21 cellular contexts compared by ENCODE assay signal in genomic region chr16:56448005-56448404, GRCh38. TPM values are rescaled to one million over a fixed set of nuclear protein-coding genes. Genes with fewer than 3 reads are reported as not detected.
DNase-seq lines count a peak whose midpoint lies in the region; ATAC-seq and TF ChIP-seq lines count a peak whose summit lies in the region.
"Had no signal": no experiment of that assay in that cellular context is flagged by ENCODE, and none has a peak within 500 bp of the region (broad histone marks: within the 10 kb centered on the region; RNA-seq: fewer than 3 reads in every experiment).

No MANE protein-coding gene starts in this region.

- peaks cover 9% of the 10 kb centered on the region; the same call in 1 of the 2 replicates for H4K20me1 ChIP-seq in MM.1S (ENCODE audit: insufficient read depth, low read length)

- POLR2A ChIA-PET in activated CD4-positive, alpha-beta T cell treated with anti-CD3 and anti-CD28 coated beads for 36 hours (lab: Charles Lee): interaction anchor here (0.8 to 1.3 kb wide), 3 partner anchors 9 to 24 kb away, joined by 3 read pairs; no protein-coding TSS in a partner anchor

- ATAC-seq in activated CD4-positive, alpha-beta T cell treated with anti-CD3 and anti-CD28 coated beads for 36 hours: no peak
- no peak for ATAC-seq in activated T-helper 17 cell treated with anti-CD3 and anti-CD28 coated beads, Interleukin-2, amount 50 U/mL, for 72 hours (replicated peaks)
- ATAC-seq: esophagus mucosa, left colon had no signal

- DNase-seq in activated CD4-positive, alpha-beta T cell treated with anti-CD3 and anti-CD28 coated beads for 36 hours: no peak
- no peak for DNase-seq in activated CD4-positive, alpha-beta T cell treated with anti-CD3 and anti-CD28 coated beads, Interleukin-2, amount 50 U/mL, for 4 hours
- no peak for DNase-seq in Calu3
- DNase-seq in ecto neural progenitor cell (ENCODE audit: low spot score): no peak
- DNase-seq in RPMI8226: no peak
- DNase-seq in MM.1S: no peak
- DNase-seq: activated CD8-positive, alpha-beta memory T cell treated with anti-CD3 and anti-CD28 coated beads, Interleukin-2, amount 50 U/mL, for 4 hours; DMS79 treated with DMSO at 0.1 percent for 48 hours; GOT3; left colon; midbrain; NCI-H1930; NCI-H446; nucleus accumbens; stimulated activated naive CD4-positive, alpha-beta T cell; trophoblast cell had no signal

- no peaks in the 10 kb centered on the region for H3K27me3 ChIP-seq in MM.1S (replicated peaks; ENCODE audit: insufficient read depth, low read length)
- H3K27me3 ChIP-seq: right atrium auricular region had no signal

- H3K4me1 ChIP-seq in MM.1S (ENCODE audit: low read length): peaks cover 16% of the 10 kb centered on the region

- intact Hi-C loops in activated CD4-positive, alpha-beta T cell treated with anti-CD3 and anti-CD28 coated beads for 36 hours (cut with DNase I, micrococcal nuclease): no loop called here
- intact Hi-C loops in Calu3 (cut with micrococcal nuclease; ENCODE audit: unreplicated experiment): loop anchor here (5.0 kb wide), 1 partner anchor 41 kb away; no protein-coding TSS in a partner anchor

- H3K4me2 ChIP-seq in MM.1S (ENCODE audit: low read depth, low read length): no peak overlapping the region

- H2AFZ ChIP-seq in MM.1S (ENCODE audit: low read length): no peak overlapping the region

- H3K36me3 ChIP-seq in MM.1S (replicated peaks; ENCODE audit: insufficient read depth, low read length): no peaks in the 10 kb centered on the region; the same call in 1 of the 2 replicates

- H3K9me3 ChIP-seq in MM.1S (replicated peaks; ENCODE audit: insufficient read depth, low read length): no peaks in the 10 kb centered on the region
- H3K9me3 ChIP-seq: right atrium auricular region had no signal

- TF ChIP-seq CTCF in Calu3 (IDR thresholded peaks at IDR 0.05; ENCODE audit: unreplicated experiment) (no peak), nephron (IDR thresholded peaks at IDR 0.05; ENCODE audit: unreplicated experiment in 3 of 3) (no peak), MM.1S (IDR thresholded peaks at IDR 0.05; ENCODE audit: low read length) (no peak)

- no TSS peak for BruUV-seq in Calu3 (replicated peaks; lab: Mats Ljungman, UMichigan)

- H3K4me3 Mint-ChIP-seq in activated CD4-positive, alpha-beta T cell treated with anti-CD3 and anti-CD28 coated beads for 36 hours: peak overlapping the region; percentile 29
- peak overlapping the region; percentile 77 for H3K4me3 Mint-ChIP-seq in Calu3 (ENCODE audit: low read depth, unreplicated experiment)
- peak overlapping the region; percentile 88 for H3K4me3 Mint-ChIP-seq in activated T-helper 17 cell treated with anti-CD3 and anti-CD28 coated beads, Interleukin-2, amount 50 U/mL, for 72 hours
- peak overlapping the region; percentile 0 to 22 (median 9) for H3K4me3 Mint-ChIP-seq in nephron

- H3K36me3 Mint-ChIP-seq in activated CD4-positive, alpha-beta T cell treated with anti-CD3 and anti-CD28 coated beads for 36 hours (ENCODE audit: low read depth): peaks cover 38% of the 10 kb centered on the region
- H3K36me3 Mint-ChIP-seq in Calu3 (ENCODE audit: insufficient read depth, unreplicated experiment) (peaks cover 45% of the 10 kb centered on the region), nephron (ENCODE audit: low read depth) (peaks cover 20% of the 10 kb centered on the region)
- H3K36me3 Mint-ChIP-seq in activated T-helper 17 cell treated with anti-CD3 and anti-CD28 coated beads, Interleukin-2, amount 50 U/mL, for 72 hours (ENCODE audit: low read depth): peaks cover 94% of the 10 kb centered on the region

- H3K9ac ChIP-seq in MM.1S (ENCODE audit: low read length): no peak overlapping the region

- 0 out of 2 replicates have a peak, but pooled peaks cover 12% of the 10 kb centered on the region for H3F3A ChIP-seq in MM.1S (ENCODE audit: insufficient read depth, low read length)

- H3K4me3 ChIP-seq in MM.1S (ENCODE audit: low read length): no peak overlapping the region
- H3K4me3 ChIP-seq: right atrium auricular region had no signal

- H3K79me2 ChIP-seq in MM.1S (ENCODE audit: low read length): peaks cover 92% of the 10 kb centered on the region

- CTCF ChIA-PET in activated CD4-positive, alpha-beta T cell treated with anti-CD3 and anti-CD28 coated beads for 36 hours (lab: Charles Lee): interaction anchor here (1.0 kb wide), 2 partner anchors 14 to 16 kb away, joined by 3 read pairs; no protein-coding TSS in a partner anchor
- CTCF ChIA-PET in Calu3 (lab: Charles Lee): no interaction called here

- H3K27ac Mint-ChIP-seq in activated CD4-positive, alpha-beta T cell treated with anti-CD3 and anti-CD28 coated beads for 36 hours: peak overlapping the region; percentile 69
- H3K27ac Mint-ChIP-seq in Calu3 (ENCODE audit: unreplicated experiment) (peak overlapping the region; percentile 16), nephron (no peak overlapping the region)
- H3K27ac Mint-ChIP-seq in activated T-helper 17 cell treated with anti-CD3 and anti-CD28 coated beads, Interleukin-2, amount 50 U/mL, for 72 hours: peak overlapping the region; percentile 100

- peaks cover 39% of the 10 kb centered on the region for H3K4me1 Mint-ChIP-seq in activated CD4-positive, alpha-beta T cell treated with anti-CD3 and anti-CD28 coated beads for 36 hours
- peaks cover 29% of the 10 kb centered on the region for H3K4me1 Mint-ChIP-seq in Calu3 (ENCODE audit: low read depth, unreplicated experiment)
- H3K4me1 Mint-ChIP-seq in activated T-helper 17 cell treated with anti-CD3 and anti-CD28 coated beads, Interleukin-2, amount 50 U/mL, for 72 hours: peaks cover 36% of the 10 kb centered on the region
- H3K4me1 Mint-ChIP-seq in nephron: peaks cover 37% of the 10 kb centered on the region

- no peaks in the 10 kb centered on the region for H3K9me2 ChIP-seq in MM.1S (replicated peaks; ENCODE audit: insufficient read depth, low read length)

- no peaks in the 10 kb centered on the region for H3K9me3 Mint-ChIP-seq in activated CD4-positive, alpha-beta T cell treated with anti-CD3 and anti-CD28 coated beads for 36 hours (ENCODE audit: low read depth)
- H3K9me3 Mint-ChIP-seq in Calu3 (ENCODE audit: low read depth, unreplicated experiment) (no peaks in the 10 kb centered on the region), nephron (no peaks in the 10 kb centered on the region)
- H3K9me3 Mint-ChIP-seq in activated T-helper 17 cell treated with anti-CD3 and anti-CD28 coated beads, Interleukin-2, amount 50 U/mL, for 72 hours: no peaks in the 10 kb centered on the region

- H3K27me3 Mint-ChIP-seq in activated CD4-positive, alpha-beta T cell treated with anti-CD3 and anti-CD28 coated beads for 36 hours: no peaks in the 10 kb centered on the region
- H3K27me3 Mint-ChIP-seq in Calu3 (ENCODE audit: unreplicated experiment): no peaks in the 10 kb centered on the region
- no peaks in the 10 kb centered on the region for H3K27me3 Mint-ChIP-seq in activated T-helper 17 cell treated with anti-CD3 and anti-CD28 coated beads, Interleukin-2, amount 50 U/mL, for 72 hours
- H3K27me3 Mint-ChIP-seq in nephron (ENCODE audit: low read depth): no peaks in the 10 kb centered on the region

- H3K27ac ChIP-seq in MM.1S (ENCODE audit: low read length): no peak overlapping the region
- H3K27ac ChIP-seq: C4-2B, right atrium auricular region had no signal

RNA-seq across cellular contexts. Expression of gene NUDT21, which starts 3.1 kb away (rescaled TPM):
- total RNA-seq in activated CD4-positive, alpha-beta T cell treated with anti-CD3 and anti-CD28 coated beads for 36 hours: 100 to 1,000 TPM; 333 to 349 TPM
- total RNA-seq in Calu3 (2022): 234 and 266 TPM in 2 replicates
- total RNA-seq in activated T-helper 17 cell treated with anti-CD3 and anti-CD28 coated beads, Interleukin-2, amount 50 U/mL, for 72 hours: 100 to 1,000 TPM; 262 to 288 TPM

RNA-seq across cellular contexts. Expression of gene OGFOD1, which starts 3.3 kb away (rescaled TPM):
- total RNA-seq in activated CD4-positive, alpha-beta T cell treated with anti-CD3 and anti-CD28 coated beads for 36 hours: 10 to 100 TPM; 56.2 to 64.1 TPM
- 59.6 and 60.6 TPM in 2 replicates for total RNA-seq in Calu3 (2022)
- 10 to 100 TPM; 28.8 to 59.9 TPM for total RNA-seq in activated T-helper 17 cell treated with anti-CD3 and anti-CD28 coated beads, Interleukin-2, amount 50 U/mL, for 72 hours

RNA-seq across cellular contexts. Expression of gene AMFR, which starts 22.7 kb away (rescaled TPM):
- total RNA-seq in activated CD4-positive, alpha-beta T cell treated with anti-CD3 and anti-CD28 coated beads for 36 hours: 10 to 100 TPM; 34.0 to 48.0 TPM
- total RNA-seq in Calu3 (2022): 108 and 116 TPM in 2 replicates
- total RNA-seq in activated T-helper 17 cell treated with anti-CD3 and anti-CD28 coated beads, Interleukin-2, amount 50 U/mL, for 72 hours: 10 to 100 TPM; 37.5 to 39.7 TPM

Comparison
In these comparisons a context has a peak if more than half of its experiments do, and no peak if none do; other contexts are left out.
1. H3K27ac Mint-ChIP-seq: peak in activated CD4-positive, alpha-beta T cell treated with anti-CD3 and anti-CD28 coated beads for 36 hours (single experiment), Calu3 (single experiment) and activated T-helper 17 cell treated with anti-CD3 and anti-CD28 coated beads, Interleukin-2, amount 50 U/mL, for 72 hours (single experiment); none in nephron (0 of 3).
2. H3K4me3 Mint-ChIP-seq: peak in every context shown above with its lines; median percentile 88 in activated T-helper 17 cell treated with anti-CD3 and anti-CD28 coated beads, Interleukin-2, amount 50 U/mL, for 72 hours; 77 in Calu3; 29 in activated CD4-positive, alpha-beta T cell treated with anti-CD3 and anti-CD28 coated beads for 36 hours; 9 in nephron.